8 cellular contexts compared by ENCODE assay signal in the genomic region with DNA sequence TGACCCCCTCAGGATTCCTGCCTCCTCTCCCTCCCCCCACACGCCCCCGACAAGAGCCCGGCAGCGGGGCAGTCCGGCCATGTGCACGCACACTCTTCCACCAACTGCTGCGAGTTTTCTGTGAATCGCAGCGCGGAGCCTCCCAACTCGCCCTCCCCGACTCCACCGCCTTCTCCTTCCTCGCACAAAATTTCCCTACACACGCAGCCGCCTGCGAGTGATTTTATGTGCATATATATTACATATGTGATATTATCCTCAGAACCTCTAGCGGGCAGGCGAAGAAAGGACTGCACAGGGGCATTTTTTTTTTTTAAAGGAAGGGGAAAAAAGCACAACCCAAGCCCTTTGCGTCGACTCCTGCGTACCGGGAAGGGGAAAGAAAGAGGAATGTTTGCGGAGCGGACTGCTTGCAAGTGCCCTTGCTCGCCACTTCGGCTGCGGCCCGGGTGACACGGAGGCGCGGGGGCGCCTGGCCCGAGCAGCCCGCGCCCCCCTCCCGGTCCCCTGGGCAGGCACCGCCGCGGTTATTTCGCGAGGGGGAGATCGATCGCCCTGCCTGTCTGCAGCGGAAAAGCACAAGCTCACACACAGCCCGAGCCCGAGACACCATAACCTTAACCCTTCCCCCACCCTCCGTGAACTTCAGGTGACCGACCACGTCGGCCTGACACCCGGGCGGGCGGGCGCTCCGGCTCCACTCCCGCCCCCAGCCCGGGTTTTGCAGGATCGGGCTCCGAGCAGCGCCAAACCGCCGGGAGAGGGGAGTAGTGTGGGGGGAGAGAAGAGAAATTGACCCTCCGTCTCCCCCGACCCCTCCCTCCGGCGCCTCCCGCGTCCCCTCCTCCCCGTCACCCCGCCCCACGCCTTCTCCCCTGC. TPM values are rescaled to one million over a fixed set of nuclear protein-coding genes. Genes with fewer than 3 reads are reported as not detected.
A peak's percentile ranks its signal among the peaks of the same experiment; 100 is the strongest.
DNase-seq lines count a peak whose midpoint lies in the region; ATAC-seq and TF ChIP-seq lines count a peak whose summit lies in the region.

No MANE protein-coding gene starts in this region.

- intact Hi-C loops in mucosa of descending colon (cut with DNase I, micrococcal nuclease), result no loop called here

- ATAC-seq in GM18873 (IDR thresholded peaks at IDR 0.05; ENCODE audit: low FRiP score, unreplicated experiment) (peak; percentile 44), HG03139 (IDR thresholded peaks at IDR 0.05; ENCODE audit: unreplicated experiment) (peak; percentile 44), mucosa of descending colon (peak; percentile 72)

- peaks cover 29% of the 10 kb centered on the region for H3K4me1 ChIP-seq in BE2C
- peaks cover 22% of the 10 kb centered on the region for H3K4me1 ChIP-seq in mucosa of descending colon (ENCODE audit: low read depth)

- DNase-seq in BE2C (peak; percentile 84), NCI-H69 (lab: John Stamatoyannopoulos, UW) (peak; percentile 83), epithelial cell of esophagus (ENCODE audit: low read depth) (peak; percentile 59), mucosa of descending colon (peak; percentile 75 to 80 (median 79))
- DNase-seq in activated CD8-positive, alpha-beta memory T cell treated with anti-CD3 and anti-CD28 coated beads, Interleukin-2, amount 50 U/mL, for 48 hours, result peak; percentile 79
- peak; percentile 72 for DNase-seq in stimulated activated CD8-positive, alpha-beta memory T cell treated with anti-CD3 and anti-CD28 coated beads, Interleukin-4, amount 100 ng/mL, for 48 hours

- TF ChIP-seq CTCF in BE2C (IDR thresholded peaks at IDR 0.05; ENCODE audit: low read depth, low read length) (peak; percentile 11; the same call in 1 of the 2 replicates), epithelial cell of esophagus (IDR thresholded peaks at IDR 0.05; ENCODE audit: insufficient read depth, low read depth, low read length, missing control alignments) (peak; percentile 36), mucosa of descending colon (IDR thresholded peaks at IDR 0.05) (no peak)

- H3K9me3 ChIP-seq in BE2C (no peaks in the 10 kb centered on the region), mucosa of descending colon (no peaks in the 10 kb centered on the region)

- H3K36me3 ChIP-seq in BE2C (no peaks in the 10 kb centered on the region), mucosa of descending colon (ENCODE audit: low read depth) (no peaks in the 10 kb centered on the region)

- H3K4me3 ChIP-seq in BE2C (ENCODE audit: low read depth, low read length) (peak overlapping the region; percentile 81), epithelial cell of esophagus (ENCODE audit: low read length) (peak overlapping the region; percentile 70), mucosa of descending colon (peak overlapping the region; percentile 75)

- no peaks in the 10 kb centered on the region for H3K27me3 ChIP-seq in BE2C

RNA-seq across cellular contexts. Expression of a gene that starts 2.2 kb away (rescaled TPM):
- polyA plus RNA-seq in BE2C (2012; ENCODE audit: insufficient read depth, insufficient read length, low read depth), result 19.6 TPM
- 10 to 100 TPM; 21.9 to 37.4 (median 29.7) TPM for total RNA-seq in mucosa of descending colon

Comparison
In these comparisons a context has a peak if more than half of its experiments do, and no peak if none do; other contexts are left out.
1. Peak in every context shown above with its lines: DNase-seq, ATAC-seq and H3K4me3 ChIP-seq.